ENCODE assay signal across 28 cellular contexts in genomic region chr19:33720691-33721682, GRCh38.
A peak's percentile ranks its signal among the peaks of the same experiment; 100 is the strongest.
DNase-seq lines count a peak whose midpoint lies in the region; ATAC-seq and TF ChIP-seq lines count a peak whose summit lies in the region.
"Had no signal": no experiment of that assay in that cellular context is flagged by ENCODE, and none has a peak within 500 bp of the region (broad histone marks: within the 10 kb centered on the region; RNA-seq: fewer than 3 reads in every experiment).

No MANE protein-coding gene starts in this region.

- H3K36me3 ChIP-seq in endodermal cell (ENCODE audit: control insufficient read depth, insufficient read depth, low read length), result no peaks in the 10 kb centered on the region
- H3K36me3 ChIP-seq: esophagus squamous epithelium, gastroesophageal sphincter, Peyer's patch, upper lobe of left lung had no signal

- 88 to 90% methylated on average over 7 to 9 of the region's 9 CpGs for WGBS in endodermal cell (ENCODE audit: insufficient coverage in 1 of 2, insufficient read length in 1 of 2), 2 experiments

- peaks cover 10% of the 10 kb centered on the region for H3K4me1 Mint-ChIP-seq in endodermal cell
- H3K4me1 Mint-ChIP-seq: activated naive CD4-positive, alpha-beta T cell treated with anti-CD3 and anti-CD28 coated beads, Interleukin-2, amount 50 U/mL, for 24 hours; B cell; natural killer cell had no signal

- no peaks in the 10 kb centered on the region for H3K4me1 ChIP-seq in endodermal cell (ENCODE audit: control insufficient read depth, insufficient read depth, low read length)
- H3K4me1 ChIP-seq: esophagus squamous epithelium, gastroesophageal sphincter, Peyer's patch, upper lobe of left lung had no signal

- no peak overlapping the region for H3K4me3 ChIP-seq in endodermal cell (ENCODE audit: low read length)
- H3K4me3 ChIP-seq: esophagus squamous epithelium, gastroesophageal sphincter, Peyer's patch, upper lobe of left lung had no signal

- intact Hi-C loops in posterior vena cava (cut with DNase I), result no loop called here

- H3K4me3 Mint-ChIP-seq in endodermal cell, result no peak overlapping the region
- H3K4me3 Mint-ChIP-seq: activated naive CD4-positive, alpha-beta T cell treated with anti-CD3 and anti-CD28 coated beads, Interleukin-2, amount 50 U/mL, for 24 hours; B cell; natural killer cell had no signal

- no peak overlapping the region for H3K27ac ChIP-seq in endodermal cell (ENCODE audit: low read depth, low read length)
- H3K27ac ChIP-seq: 22Rv1, esophagus squamous epithelium, gastroesophageal sphincter, Peyer's patch, upper lobe of left lung had no signal

- peak; percentile 73 for TF ChIP-seq CTCF in endodermal cell (conservative IDR thresholded peaks at IDR 0.05)

- peak; percentile 20 for DNase-seq in DMS 273 (lab: John Stamatoyannopoulos, UW; ENCODE audit: unreplicated experiment)
- no peak for DNase-seq in DMS 273 treated with DMSO at 0.1 percent for 48 hours (lab: John Stamatoyannopoulos, UW)
- DNase-seq in NAMALWA (ENCODE audit: low spot score), result peak; percentile 5
- DNase-seq in endodermal cell, result peak; percentile 64
- peak; percentile 59 for DNase-seq in posterior vena cava (ENCODE audit: low spot score)
- DNase-seq in SW 1271 (lab: John Stamatoyannopoulos, UW), result no peak
- no peak for DNase-seq in D341Med (ENCODE audit: low spot score)
- DNase-seq: activated CD8-positive, alpha-beta memory T cell treated with anti-CD3 and anti-CD28 coated beads for 24 hours; activated T-cell treated with anti-CD3 and anti-CD28 coated beads, Interleukin-2, amount 50 U/mL, for 48 hours; aorta; COR-L47; effector memory CD4-positive, alpha-beta T cell; EL; esophagus squamous epithelium; IMR-90; kidney glomerular epithelial cell; mesendoderm; natural killer cell; NCI-H146; NCI-H2227 treated with DMSO at 0.1 percent for 48 hours; upper lobe of left lung had no signal

- H3K27me3 ChIP-seq in endodermal cell (ENCODE audit: control insufficient read depth, insufficient read depth, low read length, poor library complexity, severe bottlenecking), result no peaks in the 10 kb centered on the region
- H3K27me3 ChIP-seq: Peyer's patch, upper lobe of left lung had no signal

- ATAC-seq in GM21381 (IDR thresholded peaks at IDR 0.05; ENCODE audit: unreplicated experiment), result no peak
- ATAC-seq: activated CD4-positive, CD25-positive, alpha-beta regulatory T cell treated with anti-CD3 and anti-CD28 coated beads, Interleukin-2, amount 50 U/mL, for 24 hours; gastroesophageal sphincter had no signal

- H3K9me3 Mint-ChIP-seq in endodermal cell, result no peaks in the 10 kb centered on the region
- H3K9me3 Mint-ChIP-seq: activated naive CD4-positive, alpha-beta T cell treated with anti-CD3 and anti-CD28 coated beads, Interleukin-2, amount 50 U/mL, for 24 hours; natural killer cell had no signal

- no peak overlapping the region for H3K27ac Mint-ChIP-seq in endodermal cell
- H3K27ac Mint-ChIP-seq: activated naive CD4-positive, alpha-beta T cell treated with anti-CD3 and anti-CD28 coated beads, Interleukin-2, amount 50 U/mL, for 24 hours; B cell; natural killer cell had no signal

- H3K36me3 Mint-ChIP-seq in endodermal cell (ENCODE audit: low read depth), result no peaks in the 10 kb centered on the region
- H3K36me3 Mint-ChIP-seq: activated naive CD4-positive, alpha-beta T cell treated with anti-CD3 and anti-CD28 coated beads, Interleukin-2, amount 50 U/mL, for 24 hours; natural killer cell had no signal

- H3K9me3 ChIP-seq in endodermal cell (ENCODE audit: control insufficient read depth, low read length), result no peaks in the 10 kb centered on the region
- H3K9me3 ChIP-seq: esophagus squamous epithelium, Peyer's patch, upper lobe of left lung had no signal

- H3K9ac ChIP-seq in endodermal cell (ENCODE audit: extremely low read depth, low read length, poor library complexity, severe bottlenecking), result no peak overlapping the region

- no peaks in the 10 kb centered on the region for H3K27me3 Mint-ChIP-seq in endodermal cell (ENCODE audit: insufficient read depth)
- H3K27me3 Mint-ChIP-seq: activated naive CD4-positive, alpha-beta T cell treated with anti-CD3 and anti-CD28 coated beads, Interleukin-2, amount 50 U/mL, for 24 hours had no signal

Comparison
In these comparisons a context has a peak if more than half of its experiments do, and no peak if none do; other contexts are left out.
1. DNase-seq: peak in DMS 273 (single experiment), NAMALWA (single experiment), endodermal cell (single experiment) and posterior vena cava (single experiment); none in DMS 273 treated with DMSO at 0.1 percent for 48 hours (single experiment), SW 1271 (0 of 2) and D341Med (single experiment).